Comparison of ENCODE assay signal across 11 cellular contexts in the genomic region with DNA sequence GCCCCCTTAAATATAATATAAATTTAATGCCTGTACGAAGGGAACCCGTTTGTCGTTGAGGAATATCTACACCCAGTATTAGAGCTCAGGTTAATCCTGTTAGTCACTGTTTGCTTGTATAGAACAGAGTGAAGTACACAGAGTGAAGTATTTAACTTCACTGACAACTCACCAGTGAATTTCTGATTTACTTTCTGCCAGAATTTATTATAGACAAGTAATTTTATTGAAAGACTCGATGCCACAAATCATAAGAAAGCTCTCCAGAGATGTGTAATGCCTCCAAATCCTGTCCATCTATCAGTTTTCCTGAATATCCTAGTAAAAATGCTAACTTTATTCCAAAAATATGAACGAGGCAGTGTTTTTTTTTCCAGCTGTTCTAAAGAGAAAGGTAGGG. TPM values are rescaled to one million over a fixed set of nuclear protein-coding genes. Genes with fewer than 3 reads are reported as not detected.
DNase-seq lines count a peak whose midpoint lies in the region; ATAC-seq and TF ChIP-seq lines count a peak whose summit lies in the region.
"Had no signal": no experiment of that assay in that cellular context is flagged by ENCODE, and none has a peak within 500 bp of the region (broad histone marks: within the 10 kb centered on the region; RNA-seq: fewer than 3 reads in every experiment).

No MANE protein-coding gene starts in this region.

- H3K4me3 ChIP-seq in heart right ventricle (peak overlapping the region; percentile 65 to 97 (median 90)), endodermal cell (ENCODE audit: low read length) (peak overlapping the region; percentile 94), vagina (peak overlapping the region; percentile 78 to 83), BE2C (ENCODE audit: low read depth, low read length) (no peak overlapping the region)

- no peak for TF ChIP-seq POLR2A in vagina (IDR thresholded peaks at IDR 0.05)

- DNase-seq in heart right ventricle (no peak), Right ventricle myocardium inferior (ENCODE audit: missing footprints) (no peak), endodermal cell (no peak), vagina (ENCODE audit: extremely low spot score in 2 of 2) (no peak), BE2C (no peak), AG20443 (ENCODE audit: low spot score) (no peak)
- no peak for DNase-seq in natural killer cell treated with Interleukin-12 subunit alpha and Interleukin-12 subunit beta and Interleukin-15 and Interleukin-18, amount 100 ng/mL, for 72 hours (ENCODE audit: low spot score)
- DNase-seq: activated gamma-delta T cell, NCI-H1048 had no signal

- no peaks in the 10 kb centered on the region for H3K9me3 ChIP-seq in heart right ventricle
- no peaks in the 10 kb centered on the region for H3K9me3 ChIP-seq in endodermal cell (ENCODE audit: control insufficient read depth, low read length)
- no peaks in the 10 kb centered on the region for H3K9me3 ChIP-seq in vagina
- no peaks in the 10 kb centered on the region for H3K9me3 ChIP-seq in BE2C

- H3K36me3 ChIP-seq in heart right ventricle (no peaks in the 10 kb centered on the region), endodermal cell (ENCODE audit: control insufficient read depth, insufficient read depth, low read length) (no peaks in the 10 kb centered on the region), vagina (no peaks in the 10 kb centered on the region), BE2C (no peaks in the 10 kb centered on the region)

- peak overlapping the region; percentile 80 for H3K9ac ChIP-seq in endodermal cell (ENCODE audit: extremely low read depth, low read length, poor library complexity, severe bottlenecking)

- ATAC-seq in heart right ventricle: no peak
- ATAC-seq in Right ventricle myocardium inferior: no peak
- ATAC-seq in natural killer cell treated with Interleukin-12 subunit alpha and Interleukin-12 subunit beta and Interleukin-15 and Interleukin-18, amount 100 ng/mL, for 72 hours: no peak
- ATAC-seq in HG03469 (IDR thresholded peaks at IDR 0.05; ENCODE audit: unreplicated experiment): no peak

- peaks cover 3 to 58% (median 49%) of the 10 kb centered on the region in 9 donors for H3K4me1 ChIP-seq in heart right ventricle
- H3K4me1 ChIP-seq in endodermal cell (ENCODE audit: control insufficient read depth, insufficient read depth, low read length): no peaks in the 10 kb centered on the region
- peaks cover 42% of the 10 kb centered on the region for H3K4me1 ChIP-seq in vagina
- H3K4me1 ChIP-seq in BE2C: no peaks in the 10 kb centered on the region

- H3K27me3 ChIP-seq in heart right ventricle (no peaks in the 10 kb centered on the region), endodermal cell (ENCODE audit: control insufficient read depth, insufficient read depth, low read length, poor library complexity, severe bottlenecking) (no peaks in the 10 kb centered on the region), vagina (no peaks in the 10 kb centered on the region), BE2C (peaks cover 13% of the 10 kb centered on the region)

- 24 to 28% methylated on average over 5 of the region's 5 CpGs for WGBS in heart right ventricle, 2 donors
- 75 to 90% methylated on average over 2 to 4 of the region's 5 CpGs for WGBS in endodermal cell (ENCODE audit: insufficient coverage in 1 of 2, insufficient read length in 1 of 2), 2 experiments

- intact Hi-C loops in heart right ventricle (cut with DNase I): loop anchor here in 9 of 10 donors (1.0 to 10.0 kb wide), 17 partner anchors 39 to 174 kb away; partner anchors contain the start of gene SMARCA5 (in 1 of the 9)
- intact Hi-C loops in Right ventricle myocardium inferior (cut with DNase I): loop anchor here (5.0 kb wide), 5 partner anchors 46 to 144 kb away; no protein-coding TSS in a partner anchor
- intact Hi-C loops in vagina (cut with DNase I): loop anchor here (5.0 to 10.0 kb wide), 2 partner anchors 46 to 134 kb away; no protein-coding TSS in a partner anchor

- H3K4me1 Mint-ChIP-seq in endodermal cell: peaks cover 13% of the 10 kb centered on the region
- peaks cover 4 to 5% of the 10 kb centered on the region in 2 donors for H3K4me1 Mint-ChIP-seq in natural killer cell treated with Interleukin-12 subunit alpha and Interleukin-12 subunit beta and Interleukin-15 and Interleukin-18, amount 100 ng/mL, for 72 hours (ENCODE audit: low read depth in 2 of 2)

- no peak overlapping the region for H3K27ac Mint-ChIP-seq in endodermal cell
- H3K27ac Mint-ChIP-seq in natural killer cell treated with Interleukin-12 subunit alpha and Interleukin-12 subunit beta and Interleukin-15 and Interleukin-18, amount 100 ng/mL, for 72 hours: no peak overlapping the region

- H3K27ac ChIP-seq in heart right ventricle: peak overlapping the region in 9 of 10 donors; percentile 93 to 97 (median 95)
- H3K27ac ChIP-seq in endodermal cell (ENCODE audit: low read depth, low read length): no peak overlapping the region
- H3K27ac ChIP-seq in vagina: peak overlapping the region; percentile 94

- peak overlapping the region; percentile 81 for H3K4me3 Mint-ChIP-seq in endodermal cell
- H3K4me3 Mint-ChIP-seq in natural killer cell treated with Interleukin-12 subunit alpha and Interleukin-12 subunit beta and Interleukin-15 and Interleukin-18, amount 100 ng/mL, for 72 hours: peak overlapping the region; percentile 19

- no peaks in the 10 kb centered on the region for H3K9me3 Mint-ChIP-seq in endodermal cell
- no peaks in the 10 kb centered on the region for H3K9me3 Mint-ChIP-seq in natural killer cell treated with Interleukin-12 subunit alpha and Interleukin-12 subunit beta and Interleukin-15 and Interleukin-18, amount 100 ng/mL, for 72 hours

- no peak for TF ChIP-seq CTCF in heart right ventricle (IDR thresholded peaks at IDR 0.05)
- TF ChIP-seq CTCF in endodermal cell (conservative IDR thresholded peaks at IDR 0.05): no peak
- no peak for TF ChIP-seq CTCF in vagina (IDR thresholded peaks at IDR 0.05)
- no peak for TF ChIP-seq CTCF in BE2C (IDR thresholded peaks at IDR 0.05; ENCODE audit: low read depth, low read length)

- peaks cover 3% of the 10 kb centered on the region for H3K36me3 Mint-ChIP-seq in endodermal cell (ENCODE audit: low read depth)
- H3K36me3 Mint-ChIP-seq in natural killer cell treated with Interleukin-12 subunit alpha and Interleukin-12 subunit beta and Interleukin-15 and Interleukin-18, amount 100 ng/mL, for 72 hours: no peaks in the 10 kb centered on the region

- no peaks in the 10 kb centered on the region for H3K27me3 Mint-ChIP-seq in endodermal cell (ENCODE audit: insufficient read depth)
- peaks cover 7 to 25% of the 10 kb centered on the region in 2 donors for H3K27me3 Mint-ChIP-seq in natural killer cell treated with Interleukin-12 subunit alpha and Interleukin-12 subunit beta and Interleukin-15 and Interleukin-18, amount 100 ng/mL, for 72 hours

RNA-seq across cellular contexts. Expression of gene GAB1, which starts 1.6 kb away (rescaled TPM):
- total RNA-seq in heart right ventricle (100 to 1,000 TPM in 5 of 10 donors, 10 to 100 TPM in 5; 28.9 to 130 (median 102) TPM), Right ventricle myocardium inferior (77.4 TPM), endodermal cell (10 to 100 TPM; 28.3 to 33.3 TPM), vagina (29.0 TPM)
- 10 to 100 TPM in 1 of 2 donors, 1 to 10 TPM in 1; 7.8 to 22.4 TPM for polyA plus RNA-seq in heart right ventricle
- 21.4 TPM for polyA plus RNA-seq in endodermal cell (2013, experiment 1 of 2)
- polyA plus RNA-seq in endodermal cell (2013, experiment 2 of 2): 21.2 TPM
- 1 to 10 TPM; 2.0 to 2.2 TPM for total RNA-seq in natural killer cell treated with Interleukin-12 subunit alpha and Interleukin-12 subunit beta and Interleukin-15 and Interleukin-18, amount 100 ng/mL, for 72 hours
- 0.36 TPM for polyA plus RNA-seq in BE2C (2012; ENCODE audit: insufficient read depth, insufficient read length, low read depth)
- polyA plus RNA-seq: CD4-positive, CD25-positive, alpha-beta regulatory T cell had no signal
